In genomic region chr12:76259660-76260389, GRCh38 we compare ENCODE assay signal across 1 cellular context.
TF ChIP-seq lines count a peak whose summit lies in the region.

No MANE protein-coding gene starts in this region.

TF ChIP-seq in HCT116, 20 proteins besides CTCF, POLR2A, EP300 and RAD21 (continued from another document):
- no peak for TF ChIP-seq REST (IDR thresholded peaks at IDR 0.05; ENCODE audit: low read depth)
- no peak for TF ChIP-seq TCF7L2 (IDR thresholded peaks at IDR 0.05; ENCODE audit: borderline replicate concordance, extremely low read depth, insufficient read depth, insufficient read length)
- no peak for TF ChIP-seq POLR2AphosphoS5 (IDR thresholded peaks at IDR 0.05; ENCODE audit: low read depth, low read length)
